17 cellular contexts compared by ENCODE assay signal in the genomic region with DNA sequence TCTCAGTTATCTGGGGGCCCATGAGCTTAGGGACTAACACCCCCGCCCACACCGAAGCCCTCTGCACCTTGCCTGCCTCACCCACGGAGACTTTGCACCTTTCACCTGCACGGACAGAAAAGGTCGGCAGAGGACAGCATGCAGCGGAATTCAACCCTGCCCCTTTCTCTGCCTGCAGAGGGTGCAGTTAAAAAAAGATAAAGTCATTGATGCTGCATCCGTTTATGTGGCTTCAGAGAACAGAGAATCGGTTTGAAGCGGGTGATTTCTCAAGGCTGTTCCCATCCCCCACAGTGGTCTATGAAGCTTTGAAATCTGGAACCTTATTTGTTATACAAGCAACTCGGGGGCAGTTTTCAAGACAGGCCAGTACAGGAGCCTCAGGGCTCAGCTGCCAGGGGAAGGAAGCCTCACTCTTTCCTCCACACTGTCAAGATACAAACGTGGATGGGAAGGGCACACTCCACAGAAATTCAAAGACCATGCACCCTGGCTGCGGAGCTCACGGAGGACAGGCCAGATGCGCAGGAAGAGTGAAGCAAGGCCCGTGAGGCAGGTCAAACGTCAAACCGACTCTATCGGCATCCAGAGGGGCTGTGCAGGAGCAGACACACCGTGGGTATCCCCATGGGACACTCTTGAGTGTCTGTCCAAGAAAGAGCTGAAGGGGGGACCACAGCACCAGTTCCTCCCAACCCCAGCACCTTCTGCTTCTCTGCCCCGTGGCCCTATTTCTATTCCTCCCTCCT.
A peak's percentile ranks its signal among the peaks of the same experiment; 100 is the strongest.
DNase-seq lines count a peak whose midpoint lies in the region; ATAC-seq, FAIRE-seq and TF ChIP-seq lines count a peak whose summit lies in the region.
"Had no signal": no experiment of that assay in that cellular context is flagged by ENCODE, and none has a peak within 500 bp of the region (broad histone marks: within the 10 kb centered on the region; RNA-seq: fewer than 3 reads in every experiment).

No MANE protein-coding gene starts in this region.

- POLR2A ChIA-PET in activated CD4-positive, alpha-beta T cell treated with anti-CD3 and anti-CD28 coated beads for 36 hours (lab: Charles Lee): no interaction called here

- H3K36me3 Mint-ChIP-seq in activated CD4-positive, alpha-beta T cell treated with anti-CD3 and anti-CD28 coated beads for 36 hours (ENCODE audit: low read depth): no peaks in the 10 kb centered on the region
- no peaks in the 10 kb centered on the region for H3K36me3 Mint-ChIP-seq in stimulated activated memory B cell treated with anti-CD40 and anti-IgM and Interleukin-4, amounts not matched to agents 10 μg/mL and 1 μg/mL and 100 μg/mL, for 72 hours

- H3K9me2 ChIP-seq in Loucy (replicated peaks; ENCODE audit: low read depth, low read length): no peaks in the 10 kb centered on the region

- no peaks in the 10 kb centered on the region for H3K4me1 Mint-ChIP-seq in activated CD4-positive, alpha-beta T cell treated with anti-CD3 and anti-CD28 coated beads for 36 hours
- peaks cover 55% of the 10 kb centered on the region for H3K4me1 Mint-ChIP-seq in stimulated activated memory B cell treated with anti-CD40 and anti-IgM and Interleukin-4, amounts not matched to agents 10 μg/mL and 1 μg/mL and 100 μg/mL, for 72 hours

- peak overlapping the region; percentile 94 for H3K9ac ChIP-seq in Loucy (ENCODE audit: low read depth, low read length, poor library complexity, severe bottlenecking)

- H3K79me2 ChIP-seq in Loucy (ENCODE audit: insufficient read depth, low read length): peaks cover 14% of the 10 kb centered on the region; the same call in 1 of the 2 replicates

- H3K27me3 Mint-ChIP-seq in activated CD4-positive, alpha-beta T cell treated with anti-CD3 and anti-CD28 coated beads for 36 hours: peaks cover 33% of the 10 kb centered on the region
- peaks cover 56% of the 10 kb centered on the region for H3K27me3 Mint-ChIP-seq in stimulated activated memory B cell treated with anti-CD40 and anti-IgM and Interleukin-4, amounts not matched to agents 10 μg/mL and 1 μg/mL and 100 μg/mL, for 72 hours

- CTCF ChIA-PET in activated CD4-positive, alpha-beta T cell treated with anti-CD3 and anti-CD28 coated beads for 36 hours (lab: Charles Lee): interaction anchor here (1.0 to 1.5 kb wide), 3 partner anchors 9 to 356 kb away, joined by 3 to 4 read pairs (median 4); no protein-coding TSS in a partner anchor

- H2AFZ ChIP-seq in Loucy (ENCODE audit: low read length): no peak overlapping the region

- H3K9me3 Mint-ChIP-seq in activated CD4-positive, alpha-beta T cell treated with anti-CD3 and anti-CD28 coated beads for 36 hours (ENCODE audit: low read depth): no peaks in the 10 kb centered on the region
- no peaks in the 10 kb centered on the region for H3K9me3 Mint-ChIP-seq in stimulated activated memory B cell treated with anti-CD40 and anti-IgM and Interleukin-4, amounts not matched to agents 10 μg/mL and 1 μg/mL and 100 μg/mL, for 72 hours

- no peaks in the 10 kb centered on the region for H3K27me3 ChIP-seq in Loucy (ENCODE audit: insufficient read depth, low read length, poor library complexity, severe bottlenecking)
- H3K27me3 ChIP-seq: ascending aorta had no signal

- H3K4me3 Mint-ChIP-seq in activated CD4-positive, alpha-beta T cell treated with anti-CD3 and anti-CD28 coated beads for 36 hours: no peak overlapping the region
- H3K4me3 Mint-ChIP-seq in stimulated activated memory B cell treated with anti-CD40 and anti-IgM and Interleukin-4, amounts not matched to agents 10 μg/mL and 1 μg/mL and 100 μg/mL, for 72 hours: no peak overlapping the region

- no peaks in the 10 kb centered on the region for H4K20me1 ChIP-seq in Loucy (ENCODE audit: insufficient read depth, low read length, poor library complexity, severe bottlenecking)

- H3K27ac Mint-ChIP-seq in activated CD4-positive, alpha-beta T cell treated with anti-CD3 and anti-CD28 coated beads for 36 hours: no peak overlapping the region
- H3K27ac Mint-ChIP-seq in stimulated activated memory B cell treated with anti-CD40 and anti-IgM and Interleukin-4, amounts not matched to agents 10 μg/mL and 1 μg/mL and 100 μg/mL, for 72 hours: no peak overlapping the region

- peaks cover 69% of the 10 kb centered on the region for H3K4me1 ChIP-seq in Loucy (ENCODE audit: insufficient read depth, low read length, poor library complexity, severe bottlenecking)
- H3K4me1 ChIP-seq: ascending aorta, psoas muscle, tibial artery had no signal

- peak overlapping the region; percentile 73 for H3K4me3 ChIP-seq in Loucy (ENCODE audit: low read length, poor library complexity, severe bottlenecking)
- H3K4me3 ChIP-seq: ascending aorta, coronary artery, psoas muscle, tibial artery had no signal

- FAIRE-seq in frontal cortex (lab: Jason Lieb, UNC): no peak

- no peaks in the 10 kb centered on the region for H3K36me3 ChIP-seq in Loucy (ENCODE audit: insufficient read depth, low read length)
- H3K36me3 ChIP-seq: ascending aorta, tibial artery had no signal

- TF ChIP-seq CTCF in Loucy (conservative IDR thresholded peaks at IDR 0.05; ENCODE audit: low read length) (peak; percentile 76), VCaP (conservative IDR thresholded peaks at IDR 0.05) (peak; percentile 56)

- DNase-seq in activated CD4-positive, alpha-beta T cell treated with anti-CD3 and anti-CD28 coated beads for 36 hours: no peak
- no peak for DNase-seq in activated CD4-positive, alpha-beta T cell treated with anti-CD3 and anti-CD28 coated beads, Interleukin-2, amount 50 U/mL, for 4 hours
- DNase-seq in frontal cortex (ENCODE audit: low spot score in 2 of 2): no peak
- DNase-seq in COR-L47 (lab: John Stamatoyannopoulos, UW): no peak
- DNase-seq: activated gamma-delta T cell, Karpas-422, kidney glomerular epithelial cell, NCI-H2029, NCI-H69 had no signal

- ATAC-seq in activated CD4-positive, alpha-beta T cell treated with anti-CD3 and anti-CD28 coated beads for 36 hours: peak; percentile 30
- ATAC-seq in stimulated activated memory B cell treated with anti-CD40 and anti-IgM and Interleukin-4, amounts not matched to agents 10 μg/mL and 1 μg/mL and 100 μg/mL, for 72 hours: peak; percentile 34
- ATAC-seq in GM21717 (IDR thresholded peaks at IDR 0.05; ENCODE audit: unreplicated experiment): no peak
- ATAC-seq: psoas muscle had no signal

- H3K9me3 ChIP-seq in Loucy (ENCODE audit: insufficient read depth, low read depth, low read length): no peaks in the 10 kb centered on the region
- H3K9me3 ChIP-seq: ascending aorta, psoas muscle, tibial artery had no signal

- H3F3A ChIP-seq in Loucy (ENCODE audit: low read depth): peaks cover 16% of the 10 kb centered on the region

- H3K27ac ChIP-seq in VCaP: no peak overlapping the region
- H3K27ac ChIP-seq: ascending aorta, coronary artery, psoas muscle, tibial artery had no signal

- intact Hi-C loops in activated CD4-positive, alpha-beta T cell treated with anti-CD3 and anti-CD28 coated beads for 36 hours (cut with DNase I, micrococcal nuclease): no loop called here

- H3K4me2 ChIP-seq in Loucy (ENCODE audit: low read depth, low read length, poor library complexity, severe bottlenecking): peak overlapping the region; percentile 89
